In the genomic region with DNA sequence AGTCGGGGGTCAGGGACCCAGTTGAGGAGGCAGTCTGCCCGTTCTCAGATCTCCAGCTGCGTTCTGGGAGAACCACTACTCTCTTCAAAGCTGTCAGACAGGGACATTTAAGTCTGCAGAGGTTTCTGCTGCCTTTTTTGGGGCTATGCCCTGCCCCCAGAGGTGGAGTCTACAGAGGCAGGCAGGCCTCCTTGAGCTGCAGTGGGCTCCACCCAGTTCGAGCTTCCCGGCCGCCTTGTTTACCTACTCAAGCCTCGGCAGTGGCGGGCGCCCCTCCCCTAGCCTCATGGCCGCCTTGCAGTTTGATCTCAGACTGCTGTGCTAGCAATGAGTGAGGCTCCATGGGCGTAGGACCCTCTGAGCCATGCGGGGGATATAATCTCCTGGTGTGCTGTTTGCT, we compare ENCODE assay signal across 1 cellular context.
A peak's percentile ranks its signal among the peaks of the same experiment; 100 is the strongest.
TF ChIP-seq lines count a peak whose summit lies in the region.
"Not testable (repeated sequence)": the region's sequence is repeated elsewhere in the genome, so short reads cannot be mapped to it uniquely, and the experiment has no call there.

No MANE protein-coding gene starts in this region.

TF ChIP-seq in HepG2, 621 proteins besides CTCF, POLR2A, EP300 and RAD21 (continued from another document):
- TF ChIP-seq, protein P1, sequence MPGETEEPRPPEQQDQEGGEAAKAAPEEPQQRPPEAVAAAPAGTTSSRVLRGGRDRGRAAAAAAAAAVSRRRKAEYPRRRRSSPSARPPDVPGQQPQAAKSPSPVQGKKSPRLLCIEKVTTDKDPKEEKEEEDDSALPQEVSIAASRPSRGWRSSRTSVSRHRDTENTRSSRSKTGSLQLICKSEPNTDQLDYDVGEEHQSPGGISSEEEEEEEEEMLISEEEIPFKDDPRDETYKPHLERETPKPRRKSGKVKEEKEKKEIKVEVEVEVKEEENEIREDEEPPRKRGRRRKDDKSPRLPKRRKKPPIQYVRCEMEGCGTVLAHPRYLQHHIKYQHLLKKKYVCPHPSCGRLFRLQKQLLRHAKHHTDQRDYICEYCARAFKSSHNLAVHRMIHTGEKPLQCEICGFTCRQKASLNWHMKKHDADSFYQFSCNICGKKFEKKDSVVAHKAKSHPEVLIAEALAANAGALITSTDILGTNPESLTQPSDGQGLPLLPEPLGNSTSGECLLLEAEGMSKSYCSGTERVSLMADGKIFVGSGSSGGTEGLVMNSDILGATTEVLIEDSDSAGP (CRISPR knock-in tag; IDR thresholded peaks at IDR 0.05; ENCODE audit: borderline replicate concordance) = 0 out of 2 replicates have a peak, but pooled peaks have one; percentile 39
- TF ChIP-seq ZNF768 (CRISPR knock-in tag; IDR thresholded peaks at IDR 0.05) = 0 out of 2 replicates have a peak, but pooled peaks have one; percentile 23
- not testable (repeated sequence) for TF ChIP-seq FOXA1 (IDR thresholded peaks at IDR 0.05)
- TF ChIP-seq FOXA1 (CRISPR knock-in tag; IDR thresholded peaks at IDR 0.05) = peak; percentile 76
- 0 out of 2 replicates have a peak, but pooled peaks have one; percentile 47 for TF ChIP-seq FOXK1 (CRISPR knock-in tag; IDR thresholded peaks at IDR 0.05; ENCODE audit: borderline replicate concordance, low read depth)
- TF ChIP-seq FOXA3 (CRISPR knock-in tag; IDR thresholded peaks at IDR 0.05) = peak; percentile 62
TF ChIP-seq in HepG2: peak in this region for 8; not testable (repeated sequence) for 613.
